27 cellular contexts compared by ENCODE assay signal in genomic region chr3:161821591-161821990, GRCh38.
DNase-seq lines count a peak whose midpoint lies in the region; ATAC-seq and TF ChIP-seq lines count a peak whose summit lies in the region.
"Had no signal": no experiment of that assay in that cellular context is flagged by ENCODE, and none has a peak within 500 bp of the region (broad histone marks: within the 10 kb centered on the region; RNA-seq: fewer than 3 reads in every experiment).

No MANE protein-coding gene starts in this region.

- no peak overlapping the region for H3K4me2 ChIP-seq in neural cell (ENCODE audit: low read length)

- no peak overlapping the region for H3K4me3 ChIP-seq in neural cell (ENCODE audit: low read length)
- H3K4me3 ChIP-seq: ascending aorta; BLaER1 treated with 17β-estradiol and CSF1 and Interleukin-3, amounts not matched to agents 10 nM and 100 nM; MG63; ovary; tibial nerve had no signal

- no peak for TF ChIP-seq RAD21 in neural cell (conservative IDR thresholded peaks at IDR 0.05)

- no peak overlapping the region for H2AFZ ChIP-seq in neural cell (ENCODE audit: low read depth, low read length)

- intact Hi-C loops in CD4-positive, alpha-beta T cell (cut with DNase I, micrococcal nuclease): no loop called here

- no peak overlapping the region for H3K4me3 Mint-ChIP-seq in CD4-positive, alpha-beta T cell
- H3K4me3 Mint-ChIP-seq: activated CD4-positive, alpha-beta memory T cell treated with anti-CD3 and anti-CD28 coated beads for 36 hours; activated naive CD4-positive, alpha-beta T cell treated with anti-CD3 and anti-CD28 coated beads, Interleukin-2, amount 10 ng/mL, durations not matched to agents 7 days and 5 days; IgD-negative memory B cell; naive thymus-derived CD4-positive, alpha-beta T cell; T-helper 17 cell had no signal

- peak; percentile 95 for TF ChIP-seq EP300 in neural cell (conservative IDR thresholded peaks at IDR 0.05; ENCODE audit: poor library complexity, severe bottlenecking)

- no peaks in the 10 kb centered on the region for H3K9me3 Mint-ChIP-seq in CD4-positive, alpha-beta T cell
- H3K9me3 Mint-ChIP-seq: activated CD4-positive, alpha-beta memory T cell treated with anti-CD3 and anti-CD28 coated beads for 36 hours; activated naive CD4-positive, alpha-beta T cell treated with anti-CD3 and anti-CD28 coated beads, Interleukin-2, amount 10 ng/mL, durations not matched to agents 7 days and 5 days; IgD-negative memory B cell had no signal

- H3F3A ChIP-seq in neural cell (ENCODE audit: insufficient read depth, low read length, poor library complexity, severe bottlenecking): no peaks in the 10 kb centered on the region

- peak; percentile 62 for DNase-seq in NCI-H748 (lab: John Stamatoyannopoulos, UW; ENCODE audit: unreplicated experiment)
- DNase-seq in NCI-H748 treated with DMSO at 0.1 percent for 48 hours (lab: John Stamatoyannopoulos, UW): no peak
- DNase-seq in NCI-H524 treated with DMSO at 0.1 percent for 48 hours (lab: John Stamatoyannopoulos, UW): peak; percentile 78
- no peak for DNase-seq in NCI-H1436 (lab: John Stamatoyannopoulos, UW)
- no peak for DNase-seq in CD4-positive, alpha-beta T cell
- no peak for DNase-seq in activated CD8-positive, alpha-beta memory T cell treated with anti-CD3 and anti-CD28 coated beads, Interleukin-2, amount 50 U/mL, for 48 hours
- DNase-seq: activated CD4-positive, alpha-beta memory T cell treated with anti-CD3 and anti-CD28 coated beads for 36 hours; activated naive CD4-positive, alpha-beta T cell treated with anti-CD3 and anti-CD28 coated beads, Interleukin-2, amount 10 ng/mL, durations not matched to agents 7 days and 5 days; activated T-cell treated with anti-CD3 and anti-CD28 coated beads, Interleukin-2, amount 50 U/mL, for 1 hour; DMS79; effector memory CD4-positive, alpha-beta T cell; islet precursor cell; mammary epithelial cell; MG63; naive thymus-derived CD4-positive, alpha-beta T cell; NCI-H2227 treated with DMSO at 0.1 percent for 48 hours; ovary; Right ventricle myocardium superior; stimulated activated naive CD4-positive, alpha-beta T cell treated with Interleukin-2 at 50 U/mL for 16 hours; T-helper 17 cell had no signal

- no peaks in the 10 kb centered on the region for H3K79me2 ChIP-seq in neural cell (replicated peaks; ENCODE audit: insufficient read depth, low read length)

- H3K9ac ChIP-seq in neural cell (ENCODE audit: low read length): no peak overlapping the region
- H3K9ac ChIP-seq: BLaER1 treated with 17β-estradiol and CSF1 and Interleukin-3, amounts not matched to agents 10 nM and 100 nM had no signal

- H3K9me3 ChIP-seq in neural cell (ENCODE audit: low read length): no peaks in the 10 kb centered on the region
- no peaks in the 10 kb centered on the region for H3K9me3 ChIP-seq in CD4-positive, alpha-beta T cell (ENCODE audit: control insufficient read depth, low read length)
- H3K9me3 ChIP-seq: ascending aorta; BLaER1 treated with 17β-estradiol and CSF1 and Interleukin-3, amounts not matched to agents 10 nM and 100 nM; MG63; ovary; tibial nerve had no signal

- ATAC-seq in HG03175 (IDR thresholded peaks at IDR 0.05; ENCODE audit: unreplicated experiment): peak; percentile 67
- ATAC-seq in CD4-positive, alpha-beta T cell (ENCODE audit: poor library complexity): no peak
- ATAC-seq: naive thymus-derived CD4-positive, alpha-beta T cell; sciatic nerve; T-helper 17 cell had no signal

- H3K27me3 Mint-ChIP-seq in CD4-positive, alpha-beta T cell: no peaks in the 10 kb centered on the region
- H3K27me3 Mint-ChIP-seq: activated CD4-positive, alpha-beta memory T cell treated with anti-CD3 and anti-CD28 coated beads for 36 hours; activated naive CD4-positive, alpha-beta T cell treated with anti-CD3 and anti-CD28 coated beads, Interleukin-2, amount 10 ng/mL, durations not matched to agents 7 days and 5 days; IgD-negative memory B cell; naive thymus-derived CD4-positive, alpha-beta T cell; T-helper 17 cell had no signal

- POLR2A ChIA-PET in CD4-positive, alpha-beta T cell (lab: Charles Lee): no interaction called here

- H3K4me1 Mint-ChIP-seq in CD4-positive, alpha-beta T cell (ENCODE audit: low read depth): no peaks in the 10 kb centered on the region
- H3K4me1 Mint-ChIP-seq: activated naive CD4-positive, alpha-beta T cell treated with anti-CD3 and anti-CD28 coated beads, Interleukin-2, amount 10 ng/mL, durations not matched to agents 7 days and 5 days; IgD-negative memory B cell; naive thymus-derived CD4-positive, alpha-beta T cell; T-helper 17 cell had no signal

- no peak overlapping the region for H3K27ac Mint-ChIP-seq in CD4-positive, alpha-beta T cell
- H3K27ac Mint-ChIP-seq: activated CD4-positive, alpha-beta memory T cell treated with anti-CD3 and anti-CD28 coated beads for 36 hours; activated naive CD4-positive, alpha-beta T cell treated with anti-CD3 and anti-CD28 coated beads, Interleukin-2, amount 10 ng/mL, durations not matched to agents 7 days and 5 days; IgD-negative memory B cell; naive thymus-derived CD4-positive, alpha-beta T cell; T-helper 17 cell had no signal

- H3K9me2 ChIP-seq in neural cell (ENCODE audit: insufficient read depth, low read length): no peaks in the 10 kb centered on the region

- H3K27ac ChIP-seq in neural cell (ENCODE audit: low read length): peak overlapping the region; percentile 46
- H3K27ac ChIP-seq in CD4-positive, alpha-beta T cell (ENCODE audit: low read depth, low read length): no peak overlapping the region
- H3K27ac ChIP-seq: ascending aorta; BLaER1 treated with 17β-estradiol and CSF1 and Interleukin-3, amounts not matched to agents 10 nM and 100 nM; ovary; tibial nerve had no signal

- CTCF ChIA-PET in CD4-positive, alpha-beta T cell (lab: Charles Lee): no interaction called here

- no peaks in the 10 kb centered on the region for H3K27me3 ChIP-seq in neural cell (ENCODE audit: insufficient read depth, low read depth, low read length)
- no peaks in the 10 kb centered on the region for H3K27me3 ChIP-seq in CD4-positive, alpha-beta T cell (ENCODE audit: control insufficient read depth, insufficient read depth, low read length)
- H3K27me3 ChIP-seq: ascending aorta; BLaER1 treated with 17β-estradiol and CSF1 and Interleukin-3, amounts not matched to agents 10 nM and 100 nM; MG63; ovary; tibial nerve had no signal

- no peaks in the 10 kb centered on the region for H4K20me1 ChIP-seq in neural cell (ENCODE audit: insufficient read depth)
- H4K20me1 ChIP-seq: BLaER1 treated with 17β-estradiol and CSF1 and Interleukin-3, amounts not matched to agents 10 nM and 100 nM had no signal

- H3K36me3 ChIP-seq in neural cell (ENCODE audit: insufficient read depth, low read length): no peaks in the 10 kb centered on the region
- H3K36me3 ChIP-seq: ascending aorta; BLaER1 treated with 17β-estradiol and CSF1 and Interleukin-3, amounts not matched to agents 10 nM and 100 nM; MG63; ovary; tibial nerve had no signal

- TF ChIP-seq CTCF in neural cell (IDR thresholded peaks at IDR 0.05; ENCODE audit: poor library complexity, severe bottlenecking): no peak
- no peak for TF ChIP-seq CTCF in CD4-positive, alpha-beta T cell (IDR thresholded peaks at IDR 0.05)

- H3K36me3 Mint-ChIP-seq in CD4-positive, alpha-beta T cell (ENCODE audit: low read depth): no peaks in the 10 kb centered on the region
- H3K36me3 Mint-ChIP-seq: activated CD4-positive, alpha-beta memory T cell treated with anti-CD3 and anti-CD28 coated beads for 36 hours; activated naive CD4-positive, alpha-beta T cell treated with anti-CD3 and anti-CD28 coated beads, Interleukin-2, amount 10 ng/mL, durations not matched to agents 7 days and 5 days; IgD-negative memory B cell; naive thymus-derived CD4-positive, alpha-beta T cell had no signal

TF ChIP-seq in neural cell, 6 proteins besides CTCF, POLR2A, EP300 and RAD21:
- TF ChIP-seq TAF1 (IDR thresholded peaks at IDR 0.05; ENCODE audit: low read depth) (no peak), EZH2 (IDR thresholded peaks at IDR 0.05; ENCODE audit: borderline replicate concordance, insufficient read depth, low read length, poor library complexity, severe bottlenecking) (no peak), SMC3 (conservative IDR thresholded peaks at IDR 0.05; ENCODE audit: poor library complexity) (no peak), POLR2AphosphoS5 (IDR thresholded peaks at IDR 0.05) (peak; percentile 64), REST (IDR thresholded peaks at IDR 0.05; ENCODE audit: borderline replicate concordance) (peak; percentile 71), MXI1 (conservative IDR thresholded peaks at IDR 0.05; ENCODE audit: poor library complexity, severe bottlenecking) (no peak)

Comparison
In these comparisons a context has a peak if more than half of its experiments do, and no peak if none do; other contexts are left out.
1. DNase-seq: peak in NCI-H748 (single experiment) and NCI-H524 treated with DMSO at 0.1 percent for 48 hours (single experiment); none in NCI-H748 treated with DMSO at 0.1 percent for 48 hours (single experiment), NCI-H1436 (single experiment), CD4-positive, alpha-beta T cell (0 of 10) and activated CD8-positive, alpha-beta memory T cell treated with anti-CD3 and anti-CD28 coated beads, Interleukin-2, amount 50 U/mL, for 48 hours (single experiment).